11 cellular contexts compared by ENCODE assay signal in the genomic region with DNA sequence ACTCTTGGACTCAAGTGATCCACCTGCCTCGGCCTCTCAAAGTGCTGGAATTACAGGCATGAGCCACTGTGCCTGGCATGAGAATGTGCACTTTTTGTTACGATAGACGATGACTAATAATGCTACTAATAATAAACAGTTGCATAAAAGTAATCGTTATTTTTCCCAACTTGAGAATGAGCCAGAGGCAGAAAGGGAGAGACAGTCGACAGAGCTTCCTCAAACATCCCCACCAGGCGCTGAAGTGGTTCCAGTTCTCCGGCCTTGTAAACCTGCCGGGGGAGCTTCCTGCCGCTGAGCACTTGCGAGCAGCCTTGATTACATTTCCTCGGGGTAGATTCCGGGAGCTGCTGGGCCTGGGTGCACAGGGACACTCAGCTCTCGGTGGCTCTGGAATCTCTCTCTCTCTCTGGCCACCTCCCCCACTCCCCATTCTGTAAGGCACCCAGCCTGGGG. TPM values are rescaled to one million over a fixed set of nuclear protein-coding genes. Genes with fewer than 3 reads are reported as not detected.
DNase-seq lines count a peak whose midpoint lies in the region; FAIRE-seq and TF ChIP-seq lines count a peak whose summit lies in the region.
"Had no signal": no experiment of that assay in that cellular context is flagged by ENCODE, and none has a peak within 500 bp of the region (broad histone marks: within the 10 kb centered on the region; RNA-seq: fewer than 3 reads in every experiment).

No MANE protein-coding gene starts in this region.

- H3K4me1 ChIP-seq in astrocyte (ENCODE audit: insufficient read depth, low read length) (peaks cover 14% of the 10 kb centered on the region), thyroid gland (peaks cover 3 to 15% of the 10 kb centered on the region in 2 donors)

- no peak overlapping the region for H3K9ac ChIP-seq in astrocyte (ENCODE audit: low read length)

- no peak overlapping the region for H3K27ac Mint-ChIP-seq in astrocyte (ENCODE audit: unreplicated experiment)

- intact Hi-C loops in thyroid gland (cut with DNase I) = loop anchor here (5.0 kb wide), 1 partner anchor 147 kb away; no protein-coding TSS in a partner anchor

- no peak for FAIRE-seq in astrocyte (lab: Jason Lieb, UNC)

- WGBS in thyroid gland, 2 donors = 19 to 26% methylated on average over 13 of the region's 13 CpGs

- TF ChIP-seq CTCF in astrocyte (IDR thresholded peaks at IDR 0.05; ENCODE audit: insufficient read depth, low read depth, low read length) (no peak), thyroid gland (IDR thresholded peaks at IDR 0.05) (no peak), GM13977 (IDR thresholded peaks at IDR 0.05; ENCODE audit: extremely low read depth, insufficient read depth, missing control alignments) (no peak)

- H3K4me3 ChIP-seq in astrocyte (ENCODE audit: insufficient read depth, low read depth, low read length) = no peak overlapping the region
- H3K4me3 ChIP-seq in thyroid gland (replicated peaks in 1 of 3) = no peak overlapping the region

- peaks cover 8% of the 10 kb centered on the region for H3K9me3 Mint-ChIP-seq in astrocyte (ENCODE audit: unreplicated experiment)

- H3K36me3 Mint-ChIP-seq in astrocyte (ENCODE audit: low read depth, unreplicated experiment) = no peaks in the 10 kb centered on the region

- H3K4me1 Mint-ChIP-seq in astrocyte (ENCODE audit: low read depth, unreplicated experiment) = no peaks in the 10 kb centered on the region

- H3K9me3 ChIP-seq in astrocyte (ENCODE audit: insufficient read depth, low read depth, low read length) (no peaks in the 10 kb centered on the region), thyroid gland (no peaks in the 10 kb centered on the region)

- DNase-seq in HCEC 1CT (peak; percentile 73), astrocyte (ENCODE audit: low read depth) (peak; percentile 76), islet precursor cell (peak; percentile 92), thyroid gland (peak; percentile 69 to 79), NCI-H128 (lab: John Stamatoyannopoulos, UW; ENCODE audit: unreplicated experiment) (no peak), NCI-H2029 treated with DMSO at 0.1 percent for 48 hours (lab: John Stamatoyannopoulos, UW) (no peak), NCI-H226 (no peak), GM13977 (ENCODE audit: low spot score) (no peak)
- DNase-seq: NCI-H446; stimulated activated CD4-positive, alpha-beta T cell treated with anti-CD3 and anti-CD28 coated beads, Interleukin-12 subunit alpha, Interleukin-12 subunit beta, amount 100 ng/mL, for 4 hours; substantia nigra had no signal

- H3K4me2 ChIP-seq in astrocyte (ENCODE audit: low read length) = peak overlapping the region; percentile 17

- H3K27ac ChIP-seq in astrocyte (ENCODE audit: low read depth, low read length) = no peak overlapping the region
- H3K27ac ChIP-seq in thyroid gland = peak overlapping the region in 2 of 3 donors; percentile 27 to 56

- in situ Hi-C loops in GM13977 (cut with MboI; ENCODE audit: low pct_unique_long_range_greater_than_20kb, low sequenced_read_pairs, unreplicated experiment) = no loop called here

- TF ChIP-seq POLR2A in thyroid gland (IDR thresholded peaks at IDR 0.05) = no peak

- H3K27me3 Mint-ChIP-seq in astrocyte (ENCODE audit: low read depth, unreplicated experiment) = peaks cover 26% of the 10 kb centered on the region

- H3K36me3 ChIP-seq in astrocyte (ENCODE audit: insufficient read depth, low read length) (no peaks in the 10 kb centered on the region), thyroid gland (no peaks in the 10 kb centered on the region)

- H4K20me1 ChIP-seq in astrocyte (ENCODE audit: insufficient read depth, low read length) = no peaks in the 10 kb centered on the region

- H3K79me2 ChIP-seq in astrocyte (ENCODE audit: insufficient read depth, low read length) = no peaks in the 10 kb centered on the region

- H3K4me3 Mint-ChIP-seq in astrocyte (ENCODE audit: unreplicated experiment) = no peak overlapping the region

- H3K27me3 ChIP-seq in astrocyte (ENCODE audit: insufficient read depth, low read length) (peaks cover 10% of the 10 kb centered on the region), thyroid gland (no peaks in the 10 kb centered on the region)

- peak overlapping the region; percentile 32 for H2AFZ ChIP-seq in astrocyte (ENCODE audit: low read depth, low read length)

RNA-seq across cellular contexts. Expression of a gene that starts 8.9 kb away (rescaled TPM):
- total RNA-seq in astrocyte (35.2 and 60.5 TPM in 2 replicates), thyroid gland (10 to 100 TPM in 3 of 4 donors, 1 to 10 TPM in 1; 6.9 to 38.3 (median 14.0) TPM)

Comparison
In these comparisons a context has a peak if more than half of its experiments do, and no peak if none do; other contexts are left out.
1. DNase-seq: peak in HCEC 1CT (single experiment), astrocyte (single experiment), islet precursor cell (single experiment) and thyroid gland (2 of 2); none in NCI-H128 (single experiment), NCI-H2029 treated with DMSO at 0.1 percent for 48 hours (single experiment), NCI-H226 (single experiment) and GM13977 (single experiment).